22 cellular contexts compared by ENCODE assay signal in the genomic region with DNA sequence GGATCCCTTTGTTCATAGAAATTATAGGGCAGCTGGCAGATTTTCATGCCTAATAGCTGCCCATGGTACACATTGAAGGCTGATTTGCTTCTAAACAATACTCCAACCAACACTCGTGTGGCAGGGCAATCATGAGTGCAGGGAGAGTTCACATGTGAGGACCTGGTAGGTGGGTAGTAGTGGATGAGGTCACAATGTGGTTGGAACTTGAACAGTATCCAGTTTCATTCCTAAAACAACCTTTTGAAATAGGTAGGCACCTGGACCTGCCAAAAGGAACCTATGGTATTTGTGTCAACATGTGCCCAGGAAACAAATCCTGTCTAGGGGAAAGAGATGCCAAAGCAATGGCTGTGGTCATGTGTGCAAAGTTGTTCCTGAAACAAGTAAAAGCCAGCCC. TPM values are rescaled to one million over a fixed set of nuclear protein-coding genes. Genes with fewer than 3 reads are reported as not detected.
DNase-seq lines count a peak whose midpoint lies in the region; ATAC-seq and TF ChIP-seq lines count a peak whose summit lies in the region.
"Had no signal": no experiment of that assay in that cellular context is flagged by ENCODE, and none has a peak within 500 bp of the region (broad histone marks: within the 10 kb centered on the region; RNA-seq: fewer than 3 reads in every experiment).

No MANE protein-coding gene starts in this region.

- H3K27ac ChIP-seq in hepatocyte, result peak overlapping the region; percentile 68
- H3K27ac ChIP-seq in thyroid gland, result no peak overlapping the region

- CTCF ChIA-PET in activated naive CD4-positive, alpha-beta T cell treated with anti-CD3 and anti-CD28 coated beads for 36 hours (lab: Charles Lee), result interaction anchor here (0.7 to 6.9 kb wide), 2 partner anchors 11 to 433 kb away, joined by 3 to 42 read pairs; no protein-coding TSS in a partner anchor

- H3K9me3 ChIP-seq in hepatocyte (ENCODE audit: low read depth), result no peaks in the 10 kb centered on the region
- H3K9me3 ChIP-seq in thyroid gland, result no peaks in the 10 kb centered on the region

- TF ChIP-seq CTCF in hepatocyte (IDR thresholded peaks at IDR 0.05; ENCODE audit: poor library complexity) (no peak), thyroid gland (IDR thresholded peaks at IDR 0.05) (no peak)

- H3K4me3 Mint-ChIP-seq in activated naive CD4-positive, alpha-beta T cell treated with anti-CD3 and anti-CD28 coated beads for 36 hours, result no peak overlapping the region
- H3K4me3 Mint-ChIP-seq: CD4-positive, CD25-positive, alpha-beta regulatory T cell had no signal

- DNase-seq in DMS79 treated with DMSO at 0.1 percent for 48 hours (lab: John Stamatoyannopoulos, UW) (peak; percentile 19), NCI-H2107 treated with DMSO at 0.1 percent for 48 hours (lab: John Stamatoyannopoulos, UW; ENCODE audit: unreplicated experiment) (peak; percentile 90), hepatocyte (ENCODE audit: low spot score) (no peak), thyroid gland (peak; percentile 19 to 42)
- DNase-seq in activated naive CD4-positive, alpha-beta T cell treated with anti-CD3 and anti-CD28 coated beads for 36 hours, result no peak
- DNase-seq: CD4-positive, CD25-positive, alpha-beta regulatory T cell; NCI-H1092; NCI-H1436; NCI-H187 treated with DMSO at 0.1 percent for 48 hours; NCI-H2171 treated with DMSO at 0.1 percent for 48 hours; NCI-H526; PC-3; Right ventricle myocardium superior had no signal

- no peaks in the 10 kb centered on the region for H3K9me3 Mint-ChIP-seq in activated naive CD4-positive, alpha-beta T cell treated with anti-CD3 and anti-CD28 coated beads for 36 hours

- no peaks in the 10 kb centered on the region for H3K79me2 ChIP-seq in hepatocyte

- intact Hi-C loops in thyroid gland (cut with DNase I), result no loop called here
- intact Hi-C loops in activated naive CD4-positive, alpha-beta T cell treated with anti-CD3 and anti-CD28 coated beads for 36 hours (cut with micrococcal nuclease), result no loop called here

- H3K4me1 ChIP-seq in hepatocyte (ENCODE audit: insufficient read depth), result peaks cover 10% of the 10 kb centered on the region
- H3K4me1 ChIP-seq in thyroid gland, result peaks cover 0 to 20% of the 10 kb centered on the region in 2 donors

- 74% methylated on average over 1 of the region's 1 CpG for WGBS in hepatocyte (ENCODE audit: low lambda C conversion rate, missing lambda C conversion rate)
- 27 to 39% methylated on average over 1 of the region's 1 CpG for WGBS in thyroid gland, 2 donors

- H3K27me3 ChIP-seq in hepatocyte (no peaks in the 10 kb centered on the region), thyroid gland (no peaks in the 10 kb centered on the region)

- H3K4me2 ChIP-seq in hepatocyte, result no peak overlapping the region

- no peak overlapping the region for H3K27ac Mint-ChIP-seq in activated naive CD4-positive, alpha-beta T cell treated with anti-CD3 and anti-CD28 coated beads for 36 hours

- H3K36me3 Mint-ChIP-seq in activated naive CD4-positive, alpha-beta T cell treated with anti-CD3 and anti-CD28 coated beads for 36 hours (ENCODE audit: low read depth), result no peaks in the 10 kb centered on the region
- H3K36me3 Mint-ChIP-seq: CD4-positive, CD25-positive, alpha-beta regulatory T cell had no signal

- H3K4me1 Mint-ChIP-seq in activated naive CD4-positive, alpha-beta T cell treated with anti-CD3 and anti-CD28 coated beads for 36 hours (ENCODE audit: low read depth), result no peaks in the 10 kb centered on the region
- H3K4me1 Mint-ChIP-seq: CD4-positive, CD25-positive, alpha-beta regulatory T cell had no signal

- H3K36me3 ChIP-seq in hepatocyte (replicated peaks; ENCODE audit: insufficient read depth, low read depth) (no peaks in the 10 kb centered on the region), thyroid gland (no peaks in the 10 kb centered on the region)

- no peak for TF ChIP-seq POLR2A in thyroid gland (IDR thresholded peaks at IDR 0.05)

- no peaks in the 10 kb centered on the region for H3K9me2 ChIP-seq in hepatocyte (replicated peaks; ENCODE audit: insufficient read depth)

- ATAC-seq in GM18870 (IDR thresholded peaks at IDR 0.05; ENCODE audit: unreplicated experiment) (no peak), GM18907 (IDR thresholded peaks at IDR 0.05; ENCODE audit: unreplicated experiment) (no peak)
- ATAC-seq: HepG2, K562, PC-3 had no signal

- no peak overlapping the region for H3K4me3 ChIP-seq in hepatocyte
- H3K4me3 ChIP-seq in thyroid gland (replicated peaks in 1 of 3), result no peak overlapping the region
- H3K4me3 ChIP-seq: K562 had no signal

- H2AFZ ChIP-seq in hepatocyte, result no peak overlapping the region

- peaks cover 22% of the 10 kb centered on the region for H3K27me3 Mint-ChIP-seq in activated naive CD4-positive, alpha-beta T cell treated with anti-CD3 and anti-CD28 coated beads for 36 hours (ENCODE audit: low read depth)

- H4K20me1 ChIP-seq in hepatocyte (ENCODE audit: insufficient read depth, poor library complexity, severe bottlenecking), result no peaks in the 10 kb centered on the region

RNA-seq across cellular contexts. Expression of gene CCL4, which starts 32.8 kb away (rescaled TPM):
- total RNA-seq in hepatocyte, result 1.8 and 5.8 TPM in 2 replicates
- polyA plus RNA-seq in hepatocyte, result 9.4 and 21.1 TPM in 2 replicates
- 1 to 10 TPM in 2 of 4 donors, under 1 TPM in 1, not detected in 1; 0.78 to 4.3 (median 2.7) TPM for total RNA-seq in thyroid gland
- total RNA-seq in activated naive CD4-positive, alpha-beta T cell treated with anti-CD3 and anti-CD28 coated beads for 36 hours, result 1 to 10 TPM; 4.6 to 5.5 TPM
- total RNA-seq: A673, Daoy, HepG2, HT-29, PC-3, RPMI7951 had no signal
- polyA plus RNA-seq: BJ, HepG2, K562 had no signal

RNA-seq across cellular contexts. Expression of gene TBC1D3B, which starts 40.0 kb away (rescaled TPM):
- total RNA-seq in hepatocyte (2.0 TPM in 1 of 2 replicates, not detected in the other), thyroid gland (1 to 10 TPM in 1 of 4 donors, not detected in 3; 3.9 TPM)
- polyA plus RNA-seq in hepatocyte, result 4.7 and 7.8 TPM in 2 replicates
- total RNA-seq in activated naive CD4-positive, alpha-beta T cell treated with anti-CD3 and anti-CD28 coated beads for 36 hours, result 1 to 10 TPM; 1.8 to 2.6 TPM
- total RNA-seq: Daoy, RPMI7951 had no signal
- polyA plus RNA-seq: CD4-positive, CD25-positive, alpha-beta regulatory T cell; K562 had no signal

RNA-seq across cellular contexts. Expression of gene CCL3, which starts 46.5 kb away (rescaled TPM):
- total RNA-seq in hepatocyte, result 9.2 and 12.7 TPM in 2 replicates
- 17.0 and 22.2 TPM in 2 replicates for polyA plus RNA-seq in hepatocyte
- total RNA-seq in thyroid gland, result 1 to 10 TPM in 2 of 4 donors, not detected in 2; 1.7 to 3.9 TPM
- 1 to 10 TPM; 8.3 TPM for total RNA-seq in activated naive CD4-positive, alpha-beta T cell treated with anti-CD3 and anti-CD28 coated beads for 36 hours
- total RNA-seq: A673; CD4-positive, CD25-positive, alpha-beta regulatory T cell; HepG2; HT-29; PC-3 had no signal
- polyA plus RNA-seq: BJ, HepG2, K562 had no signal

Comparison
In these comparisons a context has a peak if more than half of its experiments do, and no peak if none do; other contexts are left out.
1. DNase-seq: peak in DMS79 treated with DMSO at 0.1 percent for 48 hours (single experiment), NCI-H2107 treated with DMSO at 0.1 percent for 48 hours (single experiment) and thyroid gland (2 of 2); none in hepatocyte (single experiment) and activated naive CD4-positive, alpha-beta T cell treated with anti-CD3 and anti-CD28 coated beads for 36 hours (single experiment).